In the genomic region with DNA sequence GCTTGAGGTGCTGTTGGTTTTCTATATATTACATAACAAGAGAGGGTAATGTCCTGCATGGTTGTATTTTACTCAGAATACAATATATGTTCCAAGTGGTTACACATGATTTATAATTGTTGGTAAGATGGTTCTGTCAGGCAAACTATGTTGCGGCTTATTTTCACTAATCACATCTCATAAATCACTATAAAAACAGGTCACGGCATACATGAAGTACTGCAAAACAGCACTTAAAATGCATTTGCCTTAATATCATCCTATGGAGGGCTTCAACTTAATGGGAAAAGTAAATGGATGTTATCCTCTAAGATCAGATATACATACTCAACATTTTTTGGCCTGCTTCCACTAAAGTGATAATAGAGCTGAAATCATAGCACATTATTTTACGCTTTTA, we compare ENCODE assay signal across 17 cellular contexts.
"Had no signal": no experiment of that assay in that cellular context is flagged by ENCODE, and none has a peak within 500 bp of the region (broad histone marks: within the 10 kb centered on the region; RNA-seq: fewer than 3 reads in every experiment).

No MANE protein-coding gene starts in this region.

- DNase-seq: activated B cell treated with CpG ODN at 0.5 μM for 24 hours; activated CD4-positive, alpha-beta T cell treated with anti-CD3 and anti-CD28 coated beads, Interleukin-2, amount 50 U/mL, for 1 hour; activated effector memory CD4-positive, alpha-beta T cell treated with anti-CD3 and anti-CD28 coated beads, Interleukin-2, amount 50 U/mL, for 16 hours; activated naive CD4-positive, alpha-beta T cell treated with anti-CD3 and anti-CD28 coated beads for 36 hours; activated naive CD8-positive, alpha-beta T cell treated with anti-CD3 and anti-CD28 coated beads for 36 hours; adrenal gland; brain microvascular endothelial cell; islet precursor cell; mammary epithelial cell; naive B cell; ovary; right lobe of liver; stimulated activated CD4-positive, alpha-beta T cell treated with anti-CD3 and anti-CD28 coated beads, Interleukin-2, amount 100 ng/mL, for 48 hours; stimulated activated naive CD4-positive, alpha-beta T cell treated with Interleukin-2 at 50 U/mL for 16 hours; testis; transverse colon had no signal

- ATAC-seq: gastroesophageal sphincter, right lobe of liver had no signal
